In genomic region chr12:28882444-28882843, GRCh38 we compare ENCODE assay signal across 1 cellular context.
TF ChIP-seq lines count a peak whose summit lies in the region.

No MANE protein-coding gene starts in this region.

TF ChIP-seq in K562, 482 proteins besides CTCF, POLR2A, EP300 and RAD21 (continued from another document and continues in another):
- TF ChIP-seq ZNF407 (IDR thresholded peaks at IDR 0.05; ENCODE audit: low read depth) (no peak), CUX1 (CRISPR knock-in tag; IDR thresholded peaks at IDR 0.05) (no peak), REST (CRISPR knock-in tag; IDR thresholded peaks at IDR 0.05; ENCODE audit: low read depth) (no peak), LARP7 (IDR thresholded peaks at IDR 0.05) (no peak), ZNF639 (CRISPR knock-in tag; conservative IDR thresholded peaks at IDR 0.05 in 1 of 2, IDR thresholded peaks at IDR 0.05 in 1 of 2) (no peak), IFI16 (CRISPR knock-in tag; IDR thresholded peaks at IDR 0.05) (no peak), ARID2 (IDR thresholded peaks at IDR 0.05) (no peak), THRB (CRISPR knock-in tag; conservative IDR thresholded peaks at IDR 0.05) (no peak), ID3 (CRISPR knock-in tag; IDR thresholded peaks at IDR 0.05) (no peak), ID3 (tag; IDR thresholded peaks at IDR 0.05) (no peak), L3MBTL2 (IDR thresholded peaks at IDR 0.05) (no peak), TCF15 (CRISPR knock-in tag; IDR thresholded peaks at IDR 0.05) (no peak), ZC3H11A (IDR thresholded peaks at IDR 0.05; ENCODE audit: low read depth, low read length) (no peak), PATZ1 (CRISPR knock-in tag; IDR thresholded peaks at IDR 0.05; ENCODE audit: borderline replicate concordance) (no peak), MTA2 (IDR thresholded peaks at IDR 0.05; ENCODE audit: low read depth) (peak; percentile 39; the same call in 1 of the 2 replicates), DACH1 (IDR thresholded peaks at IDR 0.05; ENCODE audit: partially characterized antibody) (no peak), TFAM (CRISPR knock-in tag; conservative IDR thresholded peaks at IDR 0.05) (no peak), GABPA (tag; conservative IDR thresholded peaks at IDR 0.05; ENCODE audit: low read depth) (0 out of 2 replicates have a peak, but pooled peaks have one; percentile 16), SNIP1 (IDR thresholded peaks at IDR 0.05; ENCODE audit: low read depth) (no peak), SMAD4 (CRISPR knock-in tag; conservative IDR thresholded peaks at IDR 0.05) (no peak), ZNF280B (CRISPR knock-in tag; IDR thresholded peaks at IDR 0.05) (no peak), ZBTB1 (CRISPR knock-in tag; IDR thresholded peaks at IDR 0.05; ENCODE audit: borderline replicate concordance, low read depth) (no peak), COPS2 (conservative IDR thresholded peaks at IDR 0.05) (no peak), RFX5 (IDR thresholded peaks at IDR 0.05; ENCODE audit: low read depth, low read length) (no peak), ZNF445 (CRISPR knock-in tag; IDR thresholded peaks at IDR 0.05; ENCODE audit: low read depth) (no peak), STAT5A (IDR thresholded peaks at IDR 0.05; ENCODE audit: borderline replicate concordance, low read length) (peak; percentile 70), PHB (CRISPR knock-in tag; IDR thresholded peaks at IDR 0.05) (no peak), NBN (IDR thresholded peaks at IDR 0.05; ENCODE audit: low read depth) (no peak)
